Comparison of ENCODE assay signal across 16 cellular contexts in the genomic region with DNA sequence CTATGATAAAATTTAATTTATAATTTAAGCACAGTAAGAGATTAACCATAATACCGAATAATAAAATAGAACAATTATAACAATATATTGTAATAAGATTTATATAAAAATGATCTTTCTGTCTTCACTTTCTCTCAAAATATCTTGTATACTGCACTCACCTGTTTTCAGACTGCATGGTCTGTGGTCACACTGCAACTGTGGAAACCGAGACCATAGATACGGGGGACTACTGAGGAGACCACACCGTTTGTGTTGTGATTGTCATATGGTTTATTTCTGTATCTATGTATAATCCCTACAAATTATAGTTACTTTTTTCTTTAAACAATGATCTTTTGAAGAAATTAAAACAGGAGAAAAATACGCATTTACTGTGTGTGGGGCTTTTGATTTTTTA.
A peak's percentile ranks its signal among the peaks of the same experiment; 100 is the strongest.
DNase-seq lines count a peak whose midpoint lies in the region; ATAC-seq and TF ChIP-seq lines count a peak whose summit lies in the region.
"Had no signal": no experiment of that assay in that cellular context is flagged by ENCODE, and none has a peak within 500 bp of the region (broad histone marks: within the 10 kb centered on the region; RNA-seq: fewer than 3 reads in every experiment).

No MANE protein-coding gene starts in this region.

- H3K4me3 ChIP-seq in RWPE2 (ENCODE audit: severe bottlenecking) = no peak overlapping the region
- H3K4me3 ChIP-seq: lung, pancreas had no signal

- H3K9me3 Mint-ChIP-seq in activated CD4-positive, alpha-beta T cell treated with anti-CD3 and anti-CD28 coated beads, Interleukin-2, amount 10 ng/mL, durations not matched to agents 24 days and 14 days = no peaks in the 10 kb centered on the region
- no peaks in the 10 kb centered on the region for H3K9me3 Mint-ChIP-seq in natural killer cell treated with Interleukin-12 subunit alpha and Interleukin-12 subunit beta and Interleukin-15 and Interleukin-18, amount 100 ng/mL, for 72 hours
- no peaks in the 10 kb centered on the region for H3K9me3 Mint-ChIP-seq in osteocyte (ENCODE audit: unreplicated experiment)

- no peaks in the 10 kb centered on the region for H3K9me3 ChIP-seq in RWPE2 (ENCODE audit: severe bottlenecking)
- H3K9me3 ChIP-seq: pancreas had no signal

- H3K36me3 ChIP-seq in RWPE2 (ENCODE audit: low read depth) = peaks cover 33% of the 10 kb centered on the region
- H3K36me3 ChIP-seq: pancreas had no signal

- no peak for DNase-seq in activated CD4-positive, alpha-beta T cell treated with anti-CD3 and anti-CD28 coated beads, Interleukin-2, amount 10 ng/mL, durations not matched to agents 24 days and 14 days
- no peak for DNase-seq in activated CD4-positive, alpha-beta T cell treated with anti-CD3 and anti-CD28 coated beads for 1 hour
- no peak for DNase-seq in RWPE2 (ENCODE audit: low spot score)
- no peak for DNase-seq in natural killer cell treated with Interleukin-12 subunit alpha and Interleukin-12 subunit beta and Interleukin-15 and Interleukin-18, amount 100 ng/mL, for 72 hours (ENCODE audit: low spot score)
- no peak for DNase-seq in NCI-H69 (lab: John Stamatoyannopoulos, UW)
- DNase-seq in osteocyte (ENCODE audit: extremely low spot score, unreplicated experiment) = no peak
- DNase-seq: activated CD4-positive, CD25-positive, alpha-beta regulatory T cell; DMS153; NCI-H1417; NCI-H510A treated with DMSO at 0.1 percent for 48 hours; pancreas; Right ventricle myocardium superior; stimulated activated CD4-positive, alpha-beta T cell treated with anti-CD3 and anti-CD28 coated beads, Interleukin-15, amount 100 ng/mL, for 24 hours had no signal

- peak; percentile 34 for ATAC-seq in HG02852 (IDR thresholded peaks at IDR 0.05; ENCODE audit: unreplicated experiment)
- ATAC-seq in RWPE2 (ENCODE audit: low read depth) = no peak
- no peak for ATAC-seq in natural killer cell treated with Interleukin-12 subunit alpha and Interleukin-12 subunit beta and Interleukin-15 and Interleukin-18, amount 100 ng/mL, for 72 hours
- ATAC-seq in GM19023 (IDR thresholded peaks at IDR 0.05; ENCODE audit: unreplicated experiment) = no peak
- ATAC-seq: pancreas had no signal

- no peaks in the 10 kb centered on the region for H3K27me3 Mint-ChIP-seq in activated CD4-positive, alpha-beta T cell treated with anti-CD3 and anti-CD28 coated beads, Interleukin-2, amount 10 ng/mL, durations not matched to agents 24 days and 14 days
- H3K27me3 Mint-ChIP-seq in natural killer cell treated with Interleukin-12 subunit alpha and Interleukin-12 subunit beta and Interleukin-15 and Interleukin-18, amount 100 ng/mL, for 72 hours = no peaks in the 10 kb centered on the region
- H3K27me3 Mint-ChIP-seq in osteocyte (ENCODE audit: unreplicated experiment) = no peaks in the 10 kb centered on the region

- H3K27ac Mint-ChIP-seq in activated CD4-positive, alpha-beta T cell treated with anti-CD3 and anti-CD28 coated beads, Interleukin-2, amount 10 ng/mL, durations not matched to agents 24 days and 14 days = peak overlapping the region; percentile 71
- peak overlapping the region; percentile 86 to 99 for H3K27ac Mint-ChIP-seq in natural killer cell treated with Interleukin-12 subunit alpha and Interleukin-12 subunit beta and Interleukin-15 and Interleukin-18, amount 100 ng/mL, for 72 hours
- no peak overlapping the region for H3K27ac Mint-ChIP-seq in osteocyte (ENCODE audit: unreplicated experiment)

- H3K4me3 Mint-ChIP-seq in activated CD4-positive, alpha-beta T cell treated with anti-CD3 and anti-CD28 coated beads, Interleukin-2, amount 10 ng/mL, durations not matched to agents 24 days and 14 days = no peak overlapping the region
- H3K4me3 Mint-ChIP-seq in natural killer cell treated with Interleukin-12 subunit alpha and Interleukin-12 subunit beta and Interleukin-15 and Interleukin-18, amount 100 ng/mL, for 72 hours = peak overlapping the region; percentile 82
- H3K4me3 Mint-ChIP-seq in osteocyte (ENCODE audit: unreplicated experiment) = no peak overlapping the region

- H3K36me3 Mint-ChIP-seq in activated CD4-positive, alpha-beta T cell treated with anti-CD3 and anti-CD28 coated beads, Interleukin-2, amount 10 ng/mL, durations not matched to agents 24 days and 14 days (ENCODE audit: low read depth) = peaks cover 33% of the 10 kb centered on the region
- no peaks in the 10 kb centered on the region for H3K36me3 Mint-ChIP-seq in natural killer cell treated with Interleukin-12 subunit alpha and Interleukin-12 subunit beta and Interleukin-15 and Interleukin-18, amount 100 ng/mL, for 72 hours
- H3K36me3 Mint-ChIP-seq in osteocyte (ENCODE audit: unreplicated experiment) = no peaks in the 10 kb centered on the region

- no peaks in the 10 kb centered on the region for H3K27me3 ChIP-seq in RWPE2 (ENCODE audit: insufficient read depth, poor library complexity, severe bottlenecking)
- H3K27me3 ChIP-seq: pancreas had no signal

- peak overlapping the region; percentile 97 for H3K27ac ChIP-seq in RWPE2 (ENCODE audit: poor library complexity, severe bottlenecking)

- H3K4me1 Mint-ChIP-seq in activated CD4-positive, alpha-beta T cell treated with anti-CD3 and anti-CD28 coated beads, Interleukin-2, amount 10 ng/mL, durations not matched to agents 24 days and 14 days = peaks cover 89% of the 10 kb centered on the region
- peaks cover 87 to 93% of the 10 kb centered on the region in 2 donors for H3K4me1 Mint-ChIP-seq in natural killer cell treated with Interleukin-12 subunit alpha and Interleukin-12 subunit beta and Interleukin-15 and Interleukin-18, amount 100 ng/mL, for 72 hours (ENCODE audit: low read depth in 2 of 2)
- H3K4me1 Mint-ChIP-seq in osteocyte (ENCODE audit: unreplicated experiment) = peaks cover 26% of the 10 kb centered on the region

- peaks cover 62% of the 10 kb centered on the region for H3K4me1 ChIP-seq in RWPE2 (ENCODE audit: insufficient read depth, poor library complexity, severe bottlenecking)

- TF ChIP-seq CTCF in RWPE2 (IDR thresholded peaks at IDR 0.05; ENCODE audit: poor library complexity, severe bottlenecking) (no peak), osteocyte (IDR thresholded peaks at IDR 0.05) (no peak)

- intact Hi-C loops in activated CD4-positive, alpha-beta T cell treated with anti-CD3 and anti-CD28 coated beads, Interleukin-2, amount 10 ng/mL, durations not matched to agents 24 days and 14 days (cut with micrococcal nuclease) = no loop called here
